ENCODE assay signal across 17 cellular contexts in the genomic region with DNA sequence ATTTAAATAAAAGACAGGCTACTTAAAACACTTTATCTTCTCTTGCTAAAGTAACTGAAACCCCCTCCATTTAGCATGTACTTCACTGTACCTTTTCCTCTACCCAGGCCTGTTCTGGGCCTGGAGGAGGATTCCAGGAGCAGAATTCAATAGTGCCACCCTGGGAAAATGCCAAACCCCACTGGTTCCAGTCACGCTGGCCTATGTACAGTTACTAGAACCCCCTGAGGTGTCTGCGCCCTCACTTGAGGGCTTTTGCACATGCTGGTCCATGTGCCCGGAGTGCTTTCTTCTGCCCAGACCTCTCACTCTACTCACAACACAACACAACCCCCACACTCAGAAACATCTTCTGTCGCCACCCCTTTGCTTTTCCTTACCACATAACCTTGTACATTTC. TPM values are rescaled to one million over a fixed set of nuclear protein-coding genes. Genes with fewer than 3 reads are reported as not detected.
DNase-seq lines count a peak whose midpoint lies in the region; ATAC-seq and TF ChIP-seq lines count a peak whose summit lies in the region.
"Had no signal": no experiment of that assay in that cellular context is flagged by ENCODE, and none has a peak within 500 bp of the region (broad histone marks: within the 10 kb centered on the region; RNA-seq: fewer than 3 reads in every experiment).

No MANE protein-coding gene starts in this region.

- peaks cover 50% of the 10 kb centered on the region for H3K9me1 ChIP-seq in IMR-90 (ENCODE audit: insufficient read depth, low read length)

- ATAC-seq in IMR-90 (ENCODE audit: low read depth), result no peak
- ATAC-seq in RWPE2 (ENCODE audit: low read depth), result no peak
- ATAC-seq: SK-N-SH treated with all-trans-retinoic acid at 6 μM for 48 hours had no signal

- peak overlapping the region; percentile 26; the same call in 1 of the 2 replicates for H3K56ac ChIP-seq in IMR-90 (ENCODE audit: extremely low read depth, insufficient read depth, low read length)

- H2BK120ac ChIP-seq in IMR-90 (ENCODE audit: low read depth, low read length), result peak overlapping the region; percentile 91

- peaks cover 50% of the 10 kb centered on the region for H3K36me3 ChIP-seq in ACC112 (ENCODE audit: insufficient read depth, low read length)
- peaks cover 38% of the 10 kb centered on the region for H3K36me3 ChIP-seq in IMR-90 (ENCODE audit: control insufficient read depth, insufficient read depth, low read length)
- H3K36me3 ChIP-seq in RWPE2 (ENCODE audit: low read depth), result peaks cover 33% of the 10 kb centered on the region

- H3K9ac ChIP-seq in IMR-90 (ENCODE audit: low read depth, low read length), result no peak overlapping the region

- POLR2A ChIA-PET in IMR-90 (lab: Charles Lee; ENCODE audit: unreplicated experiment), result no interaction called here

- H3K4me3 ChIP-seq in ACC112 (ENCODE audit: low read depth, low read length), result no peak overlapping the region
- no peak overlapping the region for H3K4me3 ChIP-seq in IMR-90 (ENCODE audit: insufficient read depth, low read depth, low read length)
- no peak overlapping the region for H3K4me3 ChIP-seq in RWPE2 (ENCODE audit: severe bottlenecking)

- no TSS peak for BruUV-seq in IMR-90 (replicated peaks; lab: Mats Ljungman, UMichigan)

- peak overlapping the region; percentile 30 to 78 for H4K8ac ChIP-seq in IMR-90 (ENCODE audit: low read depth in 2 of 2, low read length in 2 of 2)

- dilution Hi-C loops in IMR-90 (cut with HindIII; ENCODE audit: low sequenced_read_pairs, unreplicated experiment), result no loop called here

- no peak overlapping the region for H3K4me2 ChIP-seq in IMR-90 (ENCODE audit: low read depth, low read length)

- H3K9me3 Mint-ChIP-seq in neural crest cell (no peaks in the 10 kb centered on the region), mesothelial cell of epicardium (no peaks in the 10 kb centered on the region)
- no peaks in the 10 kb centered on the region for H3K9me3 Mint-ChIP-seq in activated T-helper 2 cell treated with anti-CD3 and anti-CD28 coated beads, Interferon-gamma antibody, Interleukin-2, Interleukin-4, amounts not matched to agents 10 μg/mL and 5 μg/mL and 100 μg/mL, durations not matched to agents 14 hours and 24 hours and 36 hours

- no peaks in the 10 kb centered on the region for H3K9me3 ChIP-seq in IMR-90 (ENCODE audit: control insufficient read depth, insufficient read depth, low read length)
- H3K9me3 ChIP-seq in RWPE2 (ENCODE audit: severe bottlenecking), result no peaks in the 10 kb centered on the region

- no peak for TF ChIP-seq POLR2A in IMR-90 (IDR thresholded peaks at IDR 0.05; ENCODE audit: low read depth, low read length)

- H2AK9ac ChIP-seq in IMR-90 (replicated peaks; ENCODE audit: low read depth, low read length, poor library complexity), result peak overlapping the region; percentile 48

- no peak for TF ChIP-seq RAD21 in IMR-90 (IDR thresholded peaks at IDR 0.05; ENCODE audit: low read length)

- no peaks in the 10 kb centered on the region for H3K27me3 Mint-ChIP-seq in neural crest cell (ENCODE audit: low read depth)
- no peaks in the 10 kb centered on the region for H3K27me3 Mint-ChIP-seq in mesothelial cell of epicardium (ENCODE audit: low read depth)
- no peaks in the 10 kb centered on the region for H3K27me3 Mint-ChIP-seq in activated T-helper 2 cell treated with anti-CD3 and anti-CD28 coated beads, Interferon-gamma antibody, Interleukin-2, Interleukin-4, amounts not matched to agents 10 μg/mL and 5 μg/mL and 100 μg/mL, durations not matched to agents 14 hours and 24 hours and 36 hours (ENCODE audit: low read depth)

- DNase-seq in IMR-90 (no peak), RWPE2 (ENCODE audit: low spot score) (no peak), neural crest cell (ENCODE audit: low read depth, low spot score) (no peak), DMS 273 (lab: John Stamatoyannopoulos, UW; ENCODE audit: unreplicated experiment) (no peak), mesothelial cell of epicardium (ENCODE audit: low spot score in 2 of 2, unreplicated experiment in 2 of 2) (no peak), NOMO-1 treated with DMSO at 0.1 percent for 48 hours (lab: John Stamatoyannopoulos, UW; ENCODE audit: unreplicated experiment) (no peak)
- no peak for DNase-seq in activated T-helper 2 cell treated with anti-CD3 and anti-CD28 coated beads, Interferon-gamma antibody, Interleukin-2, Interleukin-4, amounts not matched to agents 10 μg/mL and 5 μg/mL and 100 μg/mL, durations not matched to agents 14 hours and 24 hours and 36 hours (ENCODE audit: low spot score)
- DNase-seq: C1 segment of cervical spinal cord, COR-L47, EL, NCI-H1436 treated with DMSO at 0.1 percent for 48 hours, NCI-H2081, NCI-H510A treated with DMSO at 0.1 percent for 48 hours, NCI-H82, SHP77 treated with DMSO at 0.1 percent for 48 hours had no signal

- H3K79me1 ChIP-seq in IMR-90 (ENCODE audit: low read depth in 1 of 2, low read length in 2 of 2), result peaks cover 28 to 85% of the 10 kb centered on the region in 2 experiments

- H3K4me3 Mint-ChIP-seq in neural crest cell (no peak overlapping the region), mesothelial cell of epicardium (no peak overlapping the region)
- no peak overlapping the region for H3K4me3 Mint-ChIP-seq in activated T-helper 2 cell treated with anti-CD3 and anti-CD28 coated beads, Interferon-gamma antibody, Interleukin-2, Interleukin-4, amounts not matched to agents 10 μg/mL and 5 μg/mL and 100 μg/mL, durations not matched to agents 14 hours and 24 hours and 36 hours (ENCODE audit: low read depth)

- H2AFZ ChIP-seq in ACC112 (ENCODE audit: low read length, unreplicated experiment) (no peak overlapping the region), IMR-90 (replicated peaks; ENCODE audit: low read length, poor library complexity) (no peak overlapping the region)

- intact Hi-C loops in IMR-90 (cut with micrococcal nuclease), result no loop called here
- intact Hi-C loops in activated T-helper 2 cell treated with anti-CD3 and anti-CD28 coated beads, Interferon-gamma antibody, Interleukin-2, Interleukin-4, amounts not matched to agents 10 μg/mL and 5 μg/mL and 100 μg/mL, durations not matched to agents 14 hours and 24 hours and 36 hours (cut with micrococcal nuclease), result no loop called here

- in situ Hi-C loops in IMR-90 (cut with MboI; ENCODE audit: low sequenced_read_pairs), result no loop called here

- peak overlapping the region; percentile 90 for H3K4ac ChIP-seq in IMR-90 (ENCODE audit: low read depth, low read length)

- TF ChIP-seq CTCF in IMR-90 (conservative IDR thresholded peaks at IDR 0.05; ENCODE audit: low read depth, low read length) (no peak), RWPE2 (IDR thresholded peaks at IDR 0.05; ENCODE audit: poor library complexity, severe bottlenecking) (no peak), neural crest cell (conservative IDR thresholded peaks at IDR 0.05) (no peak), mesothelial cell of epicardium (IDR thresholded peaks at IDR 0.05; ENCODE audit: unreplicated experiment) (no peak)

- peaks cover 92% of the 10 kb centered on the region for H3K79me2 ChIP-seq in ACC112 (ENCODE audit: control insufficient read depth, insufficient read depth, low read length, unreplicated experiment)

- H2BK20ac ChIP-seq in IMR-90 (ENCODE audit: low read depth, low read length), result peak overlapping the region; percentile 85

- peaks cover 54% of the 10 kb centered on the region for H3K4me1 ChIP-seq in ACC112 (ENCODE audit: control insufficient read depth, insufficient read depth, low read length, unreplicated experiment)
- peaks cover 22% of the 10 kb centered on the region for H3K4me1 ChIP-seq in IMR-90 (ENCODE audit: control insufficient read depth, insufficient read depth, low read length)
- peaks cover 13% of the 10 kb centered on the region for H3K4me1 ChIP-seq in RWPE2 (ENCODE audit: insufficient read depth, poor library complexity, severe bottlenecking)

- no peaks in the 10 kb centered on the region for H4K20me1 ChIP-seq in IMR-90 (ENCODE audit: insufficient read depth, low read length)

- H4K91ac ChIP-seq in IMR-90 (ENCODE audit: insufficient read depth, low read depth, low read length), result peak overlapping the region; percentile 72

- H2BK15ac ChIP-seq in IMR-90 (ENCODE audit: low read depth, low read length), result peak overlapping the region; percentile 79; the same call in 2 of the 3 replicates

- H3K4me1 Mint-ChIP-seq in neural crest cell (no peaks in the 10 kb centered on the region), mesothelial cell of epicardium (no peaks in the 10 kb centered on the region)
- peaks cover 26% of the 10 kb centered on the region for H3K4me1 Mint-ChIP-seq in activated T-helper 2 cell treated with anti-CD3 and anti-CD28 coated beads, Interferon-gamma antibody, Interleukin-2, Interleukin-4, amounts not matched to agents 10 μg/mL and 5 μg/mL and 100 μg/mL, durations not matched to agents 14 hours and 24 hours and 36 hours (ENCODE audit: low read depth)

- H3K36me3 Mint-ChIP-seq in neural crest cell (ENCODE audit: low read depth) (no peaks in the 10 kb centered on the region), mesothelial cell of epicardium (peaks cover 8% of the 10 kb centered on the region)
- H3K36me3 Mint-ChIP-seq in activated T-helper 2 cell treated with anti-CD3 and anti-CD28 coated beads, Interferon-gamma antibody, Interleukin-2, Interleukin-4, amounts not matched to agents 10 μg/mL and 5 μg/mL and 100 μg/mL, durations not matched to agents 14 hours and 24 hours and 36 hours (ENCODE audit: low read depth), result peaks cover 3% of the 10 kb centered on the region

- peak overlapping the region; percentile 89; the same call in 1 of the 2 replicates for H2AK5ac ChIP-seq in IMR-90 (ENCODE audit: low read depth, low read length)

- H3K27me3 ChIP-seq in ACC112 (ENCODE audit: insufficient read depth, low read length) (no peaks in the 10 kb centered on the region), IMR-90 (ENCODE audit: control insufficient read depth, insufficient read depth, low read length) (no peaks in the 10 kb centered on the region), RWPE2 (ENCODE audit: insufficient read depth, poor library complexity, severe bottlenecking) (no peaks in the 10 kb centered on the region)

- 100% methylated on average over 3 of the region's 4 CpGs; no CpG with 5 or more reads in 1 of the 2 experiments for WGBS in IMR-90 (ENCODE audit: extremely low coverage in 2 of 2, insufficient read length in 1 of 2), 2 experiments

- peak overlapping the region; percentile 42; the same call in 1 of the 2 replicates for H4K5ac ChIP-seq in IMR-90 (ENCODE audit: low read depth, low read length)

- CTCF ChIA-PET in IMR-90 (lab: Yijun Ruan, JAX), result interaction anchor here (0.6 kb wide), 1 partner anchor 109 kb away, joined by 4 read pairs; no protein-coding TSS in a partner anchor

- H3K27ac ChIP-seq in ACC112 (ENCODE audit: low read depth, low read length) (peak overlapping the region; percentile 71), IMR-90 (ENCODE audit: insufficient read depth, low read length) (peak overlapping the region; percentile 19; the same call in 1 of the 2 replicates), RWPE2 (ENCODE audit: poor library complexity, severe bottlenecking) (peak overlapping the region; percentile 5)

- H3K27ac Mint-ChIP-seq in neural crest cell (ENCODE audit: unreplicated experiment) (peak overlapping the region; percentile 7), mesothelial cell of epicardium (no peak overlapping the region)
- H3K27ac Mint-ChIP-seq in activated T-helper 2 cell treated with anti-CD3 and anti-CD28 coated beads, Interferon-gamma antibody, Interleukin-2, Interleukin-4, amounts not matched to agents 10 μg/mL and 5 μg/mL and 100 μg/mL, durations not matched to agents 14 hours and 24 hours and 36 hours, result no peak overlapping the region

- H2BK5ac ChIP-seq in IMR-90 (ENCODE audit: low read depth, low read length, poor library complexity, severe bottlenecking), result peak overlapping the region; percentile 67

- H3K14ac ChIP-seq in IMR-90 (replicated peaks; ENCODE audit: low read depth, low read length), result peak overlapping the region; percentile 94

- 0 out of 2 replicates have a peak overlapping the region, but pooled peaks have one; percentile 94 for H3K23ac ChIP-seq in IMR-90 (ENCODE audit: low read depth, low read length)

- H3K18ac ChIP-seq in IMR-90 (ENCODE audit: low read depth, low read length), result peak overlapping the region; percentile 11

RNA-seq across cellular contexts. Expression of a gene that starts 45.5 kb away (rescaled TPM):
- 77.2 and 81.1 TPM in 2 replicates for total RNA-seq in IMR-90 (2012; rRNA removed)
- polyA plus RNA-seq in IMR-90 (2012; rRNA removed), result 94.2 and 95.7 TPM in 2 replicates
- polyA plus RNA-seq in IMR-90 (2012; cell fraction: cytosol; rRNA removed), result 51.8 and 52.7 TPM in 2 replicates
- polyA plus RNA-seq in IMR-90 (2012; cell fraction: nucleus; rRNA removed; ENCODE audit: low replicate concordance), result 86.8 and 207 TPM in 2 replicates
- total RNA-seq in neural crest cell, result 20.2 and 20.4 TPM in 2 replicates
- 21.7 to 22.1 TPM (median 21.8 TPM) in 3 replicates for total RNA-seq in mesothelial cell of epicardium
- total RNA-seq in activated T-helper 2 cell treated with anti-CD3 and anti-CD28 coated beads, Interferon-gamma antibody, Interleukin-2, Interleukin-4, amounts not matched to agents 10 μg/mL and 5 μg/mL and 100 μg/mL, durations not matched to agents 14 hours and 24 hours and 36 hours, result 4.7 TPM in 2 replicates

Comparison
In these comparisons a context has a peak if more than half of its experiments do, and no peak if none do; other contexts are left out.
1. H3K27ac ChIP-seq: peak in every context shown above with its lines; median percentile 71 in ACC112; 19 in IMR-90; 5 in RWPE2.